ENCODE assay signal across 1 cellular context in genomic region chr6:159790149-159790946, GRCh38.
TF ChIP-seq lines count a peak whose summit lies in the region.

Gene MRPL18, plus strand, starts transcription at chr6:159790467. Its CDS starts 121 bp downstream, at chr6:159790588.

TF ChIP-seq in H1, 55 proteins besides CTCF, POLR2A, EP300 and RAD21 (continued from another document):
- TF ChIP-seq SP2 (IDR thresholded peaks at IDR 0.05; ENCODE audit: low read length), result peak; percentile 72
- TF ChIP-seq RFX5 (IDR thresholded peaks at IDR 0.05; ENCODE audit: borderline replicate concordance, low read depth, low read length), result no peak
- peak; percentile 28 for TF ChIP-seq KDM4A (IDR thresholded peaks at IDR 0.05; ENCODE audit: low read depth, low read length, severe bottlenecking)
- TF ChIP-seq ASH2L (IDR thresholded peaks at IDR 0.05; ENCODE audit: low read length), result peak; percentile 61
- peak; percentile 88 for TF ChIP-seq CHD2 (IDR thresholded peaks at IDR 0.05; ENCODE audit: low read length)
